In the genomic region with DNA sequence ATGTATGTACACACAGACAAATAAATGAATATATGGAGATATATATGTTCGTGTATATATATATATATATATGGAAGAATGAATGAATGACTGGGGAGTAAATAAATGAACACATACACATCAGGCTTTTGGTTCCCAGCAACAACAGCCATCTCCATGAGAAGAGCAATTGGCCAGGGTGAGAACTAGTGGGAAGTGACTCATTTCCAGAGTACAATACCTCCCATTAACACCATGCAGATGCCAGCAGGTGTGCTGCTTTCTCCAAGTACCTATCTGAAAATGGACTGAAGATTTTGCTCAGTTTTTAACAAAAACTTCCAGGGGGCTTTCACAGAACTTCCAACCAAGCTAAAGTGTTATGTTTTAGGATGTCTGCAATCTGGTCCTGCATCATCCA, we compare ENCODE assay signal across 14 cellular contexts.
DNase-seq lines count a peak whose midpoint lies in the region; ATAC-seq lines count a peak whose summit lies in the region.
"Had no signal": no experiment of that assay in that cellular context is flagged by ENCODE, and none has a peak within 500 bp of the region (broad histone marks: within the 10 kb centered on the region; RNA-seq: fewer than 3 reads in every experiment).

No MANE protein-coding gene starts in this region.

- ATAC-seq in GM18873 (IDR thresholded peaks at IDR 0.05; ENCODE audit: low FRiP score, unreplicated experiment) (peak; percentile 82), HG02759 (IDR thresholded peaks at IDR 0.05; ENCODE audit: unreplicated experiment) (peak; percentile 93), GM19328 (IDR thresholded peaks at IDR 0.05; ENCODE audit: unreplicated experiment) (no peak)

- peak overlapping the region; percentile 73 for H3K27ac ChIP-seq in HUES6 (ENCODE audit: low read depth, low read length)

- H3K9ac ChIP-seq in HUES6 (ENCODE audit: low read length): no peak overlapping the region

- peaks cover 22% of the 10 kb centered on the region for H3K4me1 ChIP-seq in HUES6 (ENCODE audit: control insufficient read depth, insufficient read depth, low read length)

- H3K36me3 ChIP-seq in HUES6 (ENCODE audit: control insufficient read depth, insufficient read depth, low read length): no peaks in the 10 kb centered on the region
- H3K36me3 ChIP-seq: BE2C had no signal

- DNase-seq in iPS-NIHi7 (ENCODE audit: extremely low spot score): peak; percentile 44
- DNase-seq in superior temporal gyrus (ENCODE audit: extremely low spot score): no peak
- DNase-seq in activated CD4-positive, alpha-beta T cell treated with anti-CD3 and anti-CD28 coated beads for 48 hours: no peak
- DNase-seq in NCI-H524 (lab: John Stamatoyannopoulos, UW): no peak
- DNase-seq: activated CD4-positive, CD25-positive, alpha-beta regulatory T cell; BE2C; DMS79; hypothalamus; MV-4-11; OCI-M1 had no signal

- H3K4me3 ChIP-seq in HUES6 (ENCODE audit: low read depth, low read length): no peak overlapping the region

- peaks cover 5% of the 10 kb centered on the region; the same call in 1 of the 2 replicates for H3K9me3 ChIP-seq in HUES6 (ENCODE audit: control insufficient read depth, insufficient read depth, low read depth, low read length)
- H3K9me3 ChIP-seq: BE2C had no signal

- no peaks in the 10 kb centered on the region for H3K27me3 ChIP-seq in HUES6 (ENCODE audit: control insufficient read depth, insufficient read depth, low read length)
- H3K27me3 ChIP-seq: BE2C had no signal
